Comparison of ENCODE assay signal across 17 cellular contexts in genomic region chr12:122987086-122987951, GRCh38. TPM values are rescaled to one million over a fixed set of nuclear protein-coding genes. Genes with fewer than 3 reads are reported as not detected.
DNase-seq lines count a peak whose midpoint lies in the region; ATAC-seq and TF ChIP-seq lines count a peak whose summit lies in the region.
"Had no signal": no experiment of that assay in that cellular context is flagged by ENCODE, and none has a peak within 500 bp of the region (broad histone marks: within the 10 kb centered on the region; RNA-seq: fewer than 3 reads in every experiment).

No MANE protein-coding gene starts in this region.

- H3K4me3 Mint-ChIP-seq in activated T-cell treated with anti-CD3 and anti-CD28 coated beads, Interleukin-2, amount 50 U/mL, for 24 hours = no peak overlapping the region
- no peak overlapping the region for H3K4me3 Mint-ChIP-seq in activated T-cell treated with anti-CD3 and anti-CD28 coated beads, Interleukin-2, amount 50 U/mL, for 72 hours
- H3K4me3 Mint-ChIP-seq in activated B cell treated with CpG ODN at 0.5 μM for 24 hours = no peak overlapping the region

- H3K4me3 ChIP-seq in epithelial cell of esophagus (ENCODE audit: low read length) = no peak overlapping the region
- H3K4me3 ChIP-seq in neuronal stem cell (ENCODE audit: low read length in 2 of 2) = peak overlapping the region in 1 of 2 donors; percentile 28
- H3K4me3 ChIP-seq: BLaER1 had no signal

- in situ Hi-C loops in ACHN (cut with HindIII; ENCODE audit: low pct_ligation_motif_present, low pct_unique_long_range_greater_than_20kb, low sequenced_read_pairs) = no loop called here

- no peak overlapping the region for H3K18ac ChIP-seq in neuronal stem cell (ENCODE audit: low read length)

- H3K4me1 Mint-ChIP-seq in activated T-cell treated with anti-CD3 and anti-CD28 coated beads, Interleukin-2, amount 50 U/mL, for 24 hours (ENCODE audit: low read depth) = peaks cover 24% of the 10 kb centered on the region
- H3K4me1 Mint-ChIP-seq in activated T-cell treated with anti-CD3 and anti-CD28 coated beads, Interleukin-2, amount 50 U/mL, for 72 hours (ENCODE audit: low read depth) = peaks cover 31% of the 10 kb centered on the region
- H3K4me1 Mint-ChIP-seq in activated B cell treated with CpG ODN at 0.5 μM for 24 hours = peaks cover 19% of the 10 kb centered on the region

- DNase-seq in activated T-cell treated with anti-CD3 and anti-CD28 coated beads, Interleukin-2, amount 50 U/mL, for 24 hours = no peak
- no peak for DNase-seq in activated T-cell treated with anti-CD3 and anti-CD28 coated beads, Interleukin-2, amount 50 U/mL, for 72 hours
- no peak for DNase-seq in activated B cell treated with CpG ODN at 0.5 μM for 24 hours
- DNase-seq in epithelial cell of esophagus (ENCODE audit: low read depth) = peak; percentile 37
- DNase-seq in neuronal stem cell (ENCODE audit: low spot score) = no peak
- no peak for DNase-seq in ACHN
- DNase-seq in activated CD8-positive, alpha-beta memory T cell treated with anti-CD3 and anti-CD28 coated beads, Interleukin-2, amount 50 U/mL, for 48 hours = no peak
- no peak for DNase-seq in NOMO-1 treated with DMSO at 0.1 percent for 48 hours (lab: John Stamatoyannopoulos, UW; ENCODE audit: unreplicated experiment)
- DNase-seq: AML-193; Caco-2; CD8-positive, alpha-beta memory T cell; DMS53; GF-D8 had no signal

- ATAC-seq in activated T-cell treated with anti-CD3 and anti-CD28 coated beads, Interleukin-2, amount 50 U/mL, for 72 hours (replicated peaks in 1 of 2) = no peak
- ATAC-seq in activated B cell treated with CpG ODN at 0.5 μM for 24 hours (ENCODE audit: low read depth) = no peak
- ATAC-seq: HCT116 had no signal

- no peaks in the 10 kb centered on the region for H3K27me3 ChIP-seq in neuronal stem cell (ENCODE audit: control insufficient read depth in 3 of 3, insufficient read depth in 3 of 3, low read depth in 1 of 3, low read length in 3 of 3)
- H3K27me3 ChIP-seq: BLaER1 had no signal

- no peak overlapping the region for H2BK12ac ChIP-seq in neuronal stem cell (ENCODE audit: low read length)

- peaks cover 8 to 29% of the 10 kb centered on the region in 2 donors for H3K36me3 ChIP-seq in neuronal stem cell (replicated peaks in 1 of 2; ENCODE audit: control insufficient read depth in 2 of 2, insufficient read depth in 2 of 2, low read length in 2 of 2)

- POLR2A ChIA-PET in activated B cell treated with CpG ODN at 0.5 μM for 24 hours (lab: Charles Lee) = no interaction called here

- peak overlapping the region; percentile 60 for H3K9ac ChIP-seq in neuronal stem cell (ENCODE audit: low read depth, low read length, poor library complexity)
- H3K9ac ChIP-seq: BLaER1 had no signal

- no peak overlapping the region for H2BK5ac ChIP-seq in neuronal stem cell (ENCODE audit: low read length)

- WGBS in neuronal stem cell (ENCODE audit: extremely low coverage in 2 of 2, insufficient read length in 2 of 2, insufficient replicate concordance in 1 of 2), 2 donors = no CpG with 5 or more reads among the region's 39 CpGs

- H3K14ac ChIP-seq in neuronal stem cell (ENCODE audit: low read length) = peak overlapping the region; percentile 38

- H2AK5ac ChIP-seq in neuronal stem cell (ENCODE audit: low read depth, low read length) = peak overlapping the region; percentile 63

- peaks cover 3% of the 10 kb centered on the region for H3K79me1 ChIP-seq in neuronal stem cell (ENCODE audit: low read depth, low read length)

- peak overlapping the region; percentile 55 for H3K23ac ChIP-seq in neuronal stem cell (ENCODE audit: low read depth, low read length, poor library complexity)

- no peaks in the 10 kb centered on the region for H3K9me3 Mint-ChIP-seq in activated T-cell treated with anti-CD3 and anti-CD28 coated beads, Interleukin-2, amount 50 U/mL, for 24 hours
- no peaks in the 10 kb centered on the region for H3K9me3 Mint-ChIP-seq in activated T-cell treated with anti-CD3 and anti-CD28 coated beads, Interleukin-2, amount 50 U/mL, for 72 hours
- H3K9me3 Mint-ChIP-seq in activated B cell treated with CpG ODN at 0.5 μM for 24 hours = no peaks in the 10 kb centered on the region

- no peak overlapping the region for H2BK15ac ChIP-seq in neuronal stem cell (ENCODE audit: low read length)

- peaks cover 40% of the 10 kb centered on the region for H3K36me3 Mint-ChIP-seq in activated T-cell treated with anti-CD3 and anti-CD28 coated beads, Interleukin-2, amount 50 U/mL, for 24 hours (ENCODE audit: low read depth)
- H3K36me3 Mint-ChIP-seq in activated T-cell treated with anti-CD3 and anti-CD28 coated beads, Interleukin-2, amount 50 U/mL, for 72 hours (ENCODE audit: insufficient read depth in 2 of 2) = peaks cover 2 to 3% of the 10 kb centered on the region in 2 donors
- peaks cover 16% of the 10 kb centered on the region for H3K36me3 Mint-ChIP-seq in activated B cell treated with CpG ODN at 0.5 μM for 24 hours (ENCODE audit: low read depth)

- peak overlapping the region; percentile 14 for H3K4me2 ChIP-seq in neuronal stem cell (ENCODE audit: insufficient read depth, low read length, poor library complexity, severe bottlenecking)
- H3K4me2 ChIP-seq: BLaER1 had no signal

- H4K91ac ChIP-seq in neuronal stem cell (ENCODE audit: low read depth, low read length, poor library complexity) = no peak overlapping the region

- intact Hi-C loops in activated B cell treated with CpG ODN at 0.5 μM for 24 hours (cut with micrococcal nuclease) = no loop called here

- H2BK120ac ChIP-seq in neuronal stem cell (ENCODE audit: low read depth, low read length) = no peak overlapping the region

- no peak overlapping the region for H3K27ac ChIP-seq in neuronal stem cell (replicated peaks; ENCODE audit: low read length)
- H3K27ac ChIP-seq: 22Rv1, BLaER1, HL-60 had no signal

- H2AFZ ChIP-seq in neuronal stem cell (ENCODE audit: low read length) = no peak overlapping the region

- peaks cover 0 to 30% of the 10 kb centered on the region in 2 donors for H3K4me1 ChIP-seq in neuronal stem cell (ENCODE audit: control insufficient read depth in 2 of 2, insufficient read depth in 1 of 2, low read depth in 1 of 2, low read length in 2 of 2)
- H3K4me1 ChIP-seq: Caco-2 had no signal

- no peaks in the 10 kb centered on the region for H3K9me3 ChIP-seq in neuronal stem cell (replicated peaks in 1 of 2; ENCODE audit: control insufficient read depth in 2 of 2, insufficient read depth in 1 of 2, low read depth in 1 of 2, low read length in 2 of 2)
- H3K9me3 ChIP-seq: BLaER1, Caco-2 had no signal

- TF ChIP-seq CTCF in activated B cell treated with CpG ODN at 0.5 μM for 24 hours (IDR thresholded peaks at IDR 0.05) (no peak), epithelial cell of esophagus (IDR thresholded peaks at IDR 0.05; ENCODE audit: insufficient read depth, low read depth, low read length, missing control alignments) (no peak)

- H3K27me3 Mint-ChIP-seq in activated T-cell treated with anti-CD3 and anti-CD28 coated beads, Interleukin-2, amount 50 U/mL, for 24 hours = no peaks in the 10 kb centered on the region
- H3K27me3 Mint-ChIP-seq in activated T-cell treated with anti-CD3 and anti-CD28 coated beads, Interleukin-2, amount 50 U/mL, for 72 hours (ENCODE audit: low read depth) = no peaks in the 10 kb centered on the region
- H3K27me3 Mint-ChIP-seq in activated B cell treated with CpG ODN at 0.5 μM for 24 hours = no peaks in the 10 kb centered on the region
- H3K27me3 Mint-ChIP-seq: CD8-positive, alpha-beta memory T cell had no signal

- CTCF ChIA-PET in activated B cell treated with CpG ODN at 0.5 μM for 24 hours (lab: Charles Lee) = no interaction called here

- peak overlapping the region; percentile 18 for H3K27ac Mint-ChIP-seq in activated T-cell treated with anti-CD3 and anti-CD28 coated beads, Interleukin-2, amount 50 U/mL, for 24 hours
- H3K27ac Mint-ChIP-seq in activated T-cell treated with anti-CD3 and anti-CD28 coated beads, Interleukin-2, amount 50 U/mL, for 72 hours = no peak overlapping the region
- H3K27ac Mint-ChIP-seq in activated B cell treated with CpG ODN at 0.5 μM for 24 hours = peak overlapping the region; percentile 41
- H3K27ac Mint-ChIP-seq: CD8-positive, alpha-beta memory T cell had no signal

- peak overlapping the region; percentile 65 for H4K8ac ChIP-seq in neuronal stem cell (ENCODE audit: low read depth, low read length)

- no peak overlapping the region for H3K4ac ChIP-seq in neuronal stem cell (ENCODE audit: low read length)

RNA-seq across cellular contexts. Expression of gene ARL6IP4, which starts 6.8 kb away (rescaled TPM):
- total RNA-seq in activated T-cell treated with anti-CD3 and anti-CD28 coated beads, Interleukin-2, amount 50 U/mL, for 72 hours = 100 to 1,000 TPM; 183 to 187 TPM
- total RNA-seq in activated B cell treated with CpG ODN at 0.5 μM for 24 hours = 163 and 178 TPM in 2 replicates
- 134 TPM for polyA plus RNA-seq in neuronal stem cell (2013, experiment 1 of 2)
- polyA plus RNA-seq in neuronal stem cell (2013, experiment 2 of 2) = 128 TPM

RNA-seq across cellular contexts. Expression of gene OGFOD2, which starts 12.3 kb away (rescaled TPM):
- total RNA-seq in activated T-cell treated with anti-CD3 and anti-CD28 coated beads, Interleukin-2, amount 50 U/mL, for 72 hours = 10 to 100 TPM; 26.6 to 32.5 TPM
- 21.7 and 22.8 TPM in 2 replicates for total RNA-seq in activated B cell treated with CpG ODN at 0.5 μM for 24 hours
- polyA plus RNA-seq in neuronal stem cell (2013, experiment 1 of 2) = 6.9 TPM
- polyA plus RNA-seq in neuronal stem cell (2013, experiment 2 of 2) = 5.5 TPM

RNA-seq across cellular contexts. Expression of gene ABCB9, which starts 21.1 kb away (rescaled TPM):
- total RNA-seq in activated T-cell treated with anti-CD3 and anti-CD28 coated beads, Interleukin-2, amount 50 U/mL, for 72 hours = 1 to 10 TPM; 4.9 to 7.0 TPM
- 2.0 and 4.6 TPM in 2 replicates for total RNA-seq in activated B cell treated with CpG ODN at 0.5 μM for 24 hours
- 2.0 TPM for polyA plus RNA-seq in neuronal stem cell (2013, experiment 1 of 2)
- 1.5 TPM for polyA plus RNA-seq in neuronal stem cell (2013, experiment 2 of 2)
